ENCODE assay signal across 17 cellular contexts in the genomic region with DNA sequence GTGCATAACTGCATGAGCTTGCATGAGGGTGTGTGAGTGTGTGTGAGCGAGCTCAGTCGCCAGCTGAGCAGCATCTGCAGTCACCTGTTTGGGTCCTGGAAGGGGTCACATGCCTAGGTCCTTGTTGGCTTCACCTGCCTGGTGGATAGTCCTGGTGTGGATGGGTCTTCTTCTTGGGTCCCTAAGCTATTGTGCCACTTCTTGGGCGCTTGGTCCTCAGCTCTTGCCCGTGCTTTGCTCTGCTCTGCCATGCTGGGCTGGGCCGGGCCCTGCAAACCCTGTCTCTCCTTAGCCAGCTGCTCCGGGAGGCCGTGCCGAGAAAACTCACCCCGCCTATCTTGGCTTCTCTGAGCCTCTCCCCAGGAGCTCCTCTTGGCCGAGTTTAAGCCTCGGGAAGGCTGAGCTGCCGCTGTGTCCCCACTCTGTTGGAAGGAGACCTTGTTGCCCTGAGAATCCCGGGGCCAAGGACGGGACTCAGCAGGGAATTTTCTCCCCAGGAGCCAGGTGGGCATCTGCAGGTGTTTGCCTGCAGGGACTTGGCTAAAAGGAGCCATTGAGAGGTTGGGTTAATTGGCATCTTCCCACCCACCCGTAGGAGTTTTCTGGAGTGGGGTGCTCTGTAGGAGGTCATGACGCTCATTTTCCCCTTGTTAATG.
A peak's percentile ranks its signal among the peaks of the same experiment; 100 is the strongest.
DNase-seq lines count a peak whose midpoint lies in the region; ATAC-seq and TF ChIP-seq lines count a peak whose summit lies in the region.
"Had no signal": no experiment of that assay in that cellular context is flagged by ENCODE, and none has a peak within 500 bp of the region (broad histone marks: within the 10 kb centered on the region; RNA-seq: fewer than 3 reads in every experiment).

No MANE protein-coding gene starts in this region.

- H3K79me1 ChIP-seq in mesenchymal stem cell (replicated peaks; ENCODE audit: low read length, poor library complexity, severe bottlenecking) = no peaks in the 10 kb centered on the region

- H3K36me3 ChIP-seq in heart right ventricle = no peaks in the 10 kb centered on the region
- H3K36me3 ChIP-seq in mesenchymal stem cell (ENCODE audit: control insufficient read depth in 1 of 2, insufficient read depth in 2 of 2, low read depth in 1 of 2, low read length in 2 of 2) = no peaks in the 10 kb centered on the region
- H3K36me3 ChIP-seq in transverse colon = no peaks in the 10 kb centered on the region
- H3K36me3 ChIP-seq: ovary had no signal

- TF ChIP-seq POLR2A in transverse colon (IDR thresholded peaks at IDR 0.05) = no peak

- no peak overlapping the region for H2BK12ac ChIP-seq in mesenchymal stem cell (ENCODE audit: low read length in 2 of 2)

- TF ChIP-seq CTCF in heart right ventricle (IDR thresholded peaks at IDR 0.05) (no peak), transverse colon (IDR thresholded peaks at IDR 0.05) (no peak)

- H3K4me3 ChIP-seq in heart right ventricle (no peak overlapping the region), mesenchymal stem cell (ENCODE audit: insufficient read depth in 1 of 2, low read depth in 1 of 2, low read length in 2 of 2) (no peak overlapping the region), transverse colon (no peak overlapping the region)
- H3K4me3 ChIP-seq: ovary had no signal

- H3K23ac ChIP-seq in mesenchymal stem cell (ENCODE audit: low read length in 2 of 2) = peak overlapping the region in 1 of 2 experiments; percentile 16

- no peak overlapping the region for H3K4me3 Mint-ChIP-seq in T-helper 17 cell
- H3K4me3 Mint-ChIP-seq: activated naive CD8-positive, alpha-beta T cell treated with anti-CD3 and anti-CD28 coated beads, Interleukin-2, amount 10 ng/mL, durations not matched to agents 7 days and 5 days; dendritic cell treated with granulocyte-macrophage colony-stimulating factor and Interleukin-4, amounts not matched to agents 40 ng/mL and 50 ng/mL, for 4 days; immature natural killer cell had no signal

- H2AK5ac ChIP-seq in mesenchymal stem cell (ENCODE audit: low read length, severe bottlenecking) = no peak overlapping the region

- TF ChIP-seq EP300 in transverse colon (IDR thresholded peaks at IDR 0.05; ENCODE audit: low read depth) = no peak

- no peak overlapping the region for H3K9ac ChIP-seq in mesenchymal stem cell (ENCODE audit: low read length)

- H3K27ac Mint-ChIP-seq in T-helper 17 cell = no peak overlapping the region
- H3K27ac Mint-ChIP-seq: activated naive CD8-positive, alpha-beta T cell treated with anti-CD3 and anti-CD28 coated beads, Interleukin-2, amount 10 ng/mL, durations not matched to agents 7 days and 5 days; dendritic cell treated with granulocyte-macrophage colony-stimulating factor and Interleukin-4, amounts not matched to agents 40 ng/mL and 50 ng/mL, for 4 days; immature natural killer cell had no signal

- no peaks in the 10 kb centered on the region for H3K27me3 Mint-ChIP-seq in T-helper 17 cell
- H3K27me3 Mint-ChIP-seq: activated naive CD8-positive, alpha-beta T cell treated with anti-CD3 and anti-CD28 coated beads, Interleukin-2, amount 10 ng/mL, durations not matched to agents 7 days and 5 days had no signal

- no peak overlapping the region for H2BK5ac ChIP-seq in mesenchymal stem cell (ENCODE audit: low read depth, low read length, poor library complexity, severe bottlenecking)

- H2BK15ac ChIP-seq in mesenchymal stem cell (ENCODE audit: low read depth, poor library complexity, severe bottlenecking) = no peak overlapping the region

- no peak overlapping the region for H3K4me2 ChIP-seq in mesenchymal stem cell (ENCODE audit: low read length, poor library complexity, severe bottlenecking)

- no peak overlapping the region for H2BK120ac ChIP-seq in mesenchymal stem cell (ENCODE audit: low read depth, low read length)

- 69 to 71% methylated on average over 16 of the region's 16 CpGs for WGBS in heart right ventricle, 2 donors
- 80% methylated on average over 16 of the region's 16 CpGs for WGBS in mesenchymal stem cell
- 80 to 100% methylated on average over 1 to 16 of the region's 16 CpGs for whole genome bisulfite sequencing in transverse colon (ENCODE audit: low coverage in 1 of 2), 2 donors

- H3K18ac ChIP-seq in mesenchymal stem cell (ENCODE audit: low read depth in 1 of 2, low read length in 2 of 2) = no peak overlapping the region

- no peak overlapping the region for H4K8ac ChIP-seq in mesenchymal stem cell (ENCODE audit: low read length)

- peak overlapping the region; percentile 55 for H4K91ac ChIP-seq in mesenchymal stem cell (ENCODE audit: low read length)

- no peaks in the 10 kb centered on the region for H3K36me3 Mint-ChIP-seq in T-helper 17 cell (ENCODE audit: low read depth)
- H3K36me3 Mint-ChIP-seq: activated naive CD8-positive, alpha-beta T cell treated with anti-CD3 and anti-CD28 coated beads, Interleukin-2, amount 10 ng/mL, durations not matched to agents 7 days and 5 days; immature natural killer cell had no signal

- H3K9me3 ChIP-seq in heart right ventricle (no peaks in the 10 kb centered on the region), T-helper 17 cell (ENCODE audit: control insufficient read depth, low read length, poor library complexity, severe bottlenecking) (no peaks in the 10 kb centered on the region), mesenchymal stem cell (ENCODE audit: control insufficient read depth, low read length) (no peaks in the 10 kb centered on the region), transverse colon (no peaks in the 10 kb centered on the region)
- H3K9me3 ChIP-seq: ovary had no signal

- H2AFZ ChIP-seq in mesenchymal stem cell (ENCODE audit: low read depth, low read length) = no peak overlapping the region

- H3K27me3 ChIP-seq in heart right ventricle (peaks cover 0 to 27% (median 0%) of the 10 kb centered on the region in 7 donors), mesenchymal stem cell (ENCODE audit: control insufficient read depth in 1 of 2, insufficient read depth in 1 of 2, low read length in 2 of 2) (peaks cover 0 to 26% of the 10 kb centered on the region in 2 experiments), transverse colon (no peaks in the 10 kb centered on the region)
- H3K27me3 ChIP-seq: ovary had no signal

- peaks cover 5% of the 10 kb centered on the region for H3K4me1 Mint-ChIP-seq in T-helper 17 cell
- H3K4me1 Mint-ChIP-seq: activated naive CD8-positive, alpha-beta T cell treated with anti-CD3 and anti-CD28 coated beads, Interleukin-2, amount 10 ng/mL, durations not matched to agents 7 days and 5 days; immature natural killer cell had no signal

- no peak overlapping the region for H3K4ac ChIP-seq in mesenchymal stem cell (ENCODE audit: low read depth in 1 of 2, low read length in 2 of 2)

- in situ Hi-C loops in transverse colon (cut with MboI; ENCODE audit: low pct_ligation_motif_present in 1 of 4, low pct_unique_long_range_greater_than_20kb in 1 of 4, low sequenced_read_pairs in 3 of 4) = no loop called here

- intact Hi-C loops in cardiac septum (cut with DNase I) = no loop called here
- intact Hi-C loops in heart right ventricle (cut with DNase I) = no loop called here
- intact Hi-C loops in transverse colon (cut with DNase I; ENCODE audit: low total_unique reads) = no loop called here

- H3K4me1 ChIP-seq in heart right ventricle (no peaks in the 10 kb centered on the region), mesenchymal stem cell (ENCODE audit: control insufficient read depth, insufficient read depth, low read depth, low read length) (no peaks in the 10 kb centered on the region), transverse colon (no peaks in the 10 kb centered on the region)

- no peak overlapping the region for H3K14ac ChIP-seq in mesenchymal stem cell (ENCODE audit: low read length in 2 of 2)

- H3K27ac ChIP-seq in heart right ventricle (no peak overlapping the region), mesenchymal stem cell (ENCODE audit: low read length, poor library complexity, severe bottlenecking) (no peak overlapping the region), transverse colon (no peak overlapping the region)
- H3K27ac ChIP-seq: C4-2B, ovary had no signal

- ATAC-seq in heart right ventricle = no peak
- ATAC-seq in T-helper 17 cell = no peak
- ATAC-seq in HG03139 (IDR thresholded peaks at IDR 0.05; ENCODE audit: unreplicated experiment) = no peak

- DNase-seq in cardiac septum (ENCODE audit: low spot score) (peak; percentile 17), heart right ventricle (no peak), T-helper 17 cell (peak in 2 of 3 donors; percentile 2 to 3), mesenchymal stem cell (no peak), transverse colon (peak; percentile 1), NCI-H2196 treated with DMSO at 0.1 percent for 48 hours (lab: John Stamatoyannopoulos, UW; ENCODE audit: unreplicated experiment) (no peak), NCI-H2029 treated with DMSO at 0.1 percent for 48 hours (lab: John Stamatoyannopoulos, UW) (no peak)
- DNase-seq: activated CD4-positive, alpha-beta T cell treated with anti-CD3 and anti-CD28 coated beads for 1 hour; GF-D8; immature natural killer cell; NCI-H1048; NCI-H2107 had no signal

Comparison
In these comparisons a context has a peak if more than half of its experiments do, and no peak if none do; other contexts are left out.
1. DNase-seq: peak in cardiac septum (single experiment), T-helper 17 cell (2 of 3) and transverse colon (single experiment); none in heart right ventricle (0 of 2), mesenchymal stem cell (single experiment), NCI-H2196 treated with DMSO at 0.1 percent for 48 hours (single experiment) and NCI-H2029 treated with DMSO at 0.1 percent for 48 hours (single experiment).